26 cellular contexts compared by ENCODE assay signal in the genomic region with DNA sequence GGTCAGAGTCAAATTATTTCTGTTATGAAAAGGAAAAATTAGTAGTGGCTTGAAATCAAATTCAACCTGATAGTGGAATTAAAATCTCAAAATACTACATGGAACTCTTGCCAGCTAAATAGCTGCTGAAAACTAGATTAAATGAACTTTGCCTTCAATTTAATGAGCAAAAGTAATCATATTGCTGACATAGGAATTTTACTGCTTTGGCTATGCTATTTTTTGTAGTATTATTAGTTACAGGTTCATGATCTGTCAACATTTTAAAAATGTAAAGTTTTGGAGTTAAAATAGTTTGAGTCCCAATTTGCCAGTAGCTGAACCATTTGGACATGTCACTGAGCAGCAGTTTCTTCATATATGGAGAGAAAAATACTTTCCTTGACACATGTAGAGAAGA.
"Had no signal": no experiment of that assay in that cellular context is flagged by ENCODE, and none has a peak within 500 bp of the region (broad histone marks: within the 10 kb centered on the region; RNA-seq: fewer than 3 reads in every experiment).

No MANE protein-coding gene starts in this region.

- H3K9me3 ChIP-seq: colonic mucosa, esophagus muscularis mucosa, esophagus squamous epithelium, gastroesophageal sphincter had no signal

- H3K27me3 ChIP-seq: colonic mucosa, dorsolateral prefrontal cortex, esophagus muscularis mucosa, esophagus squamous epithelium, foreskin keratinocyte, gastrocnemius medialis, gastroesophageal sphincter, heart left ventricle, heart right ventricle had no signal

- ATAC-seq: effector memory CD8-positive, alpha-beta T cell; esophagus mucosa; foreskin keratinocyte; gastrocnemius medialis; gastroesophageal sphincter; heart left ventricle; heart right ventricle had no signal

- DNase-seq: colonic mucosa; cortex of kidney; dermis blood vessel endothelial cell; dorsolateral prefrontal cortex; effector CD4-positive, alpha-beta T cell; effector CD8-positive, alpha-beta T cell; effector memory CD4-positive, alpha-beta T cell; effector memory CD8-positive, alpha-beta T cell; endodermal cell; erythroblast; esophagus squamous epithelium; foreskin fibroblast; foreskin keratinocyte; foreskin melanocyte; gastrocnemius medialis; glutamatergic neuron; head of caudate nucleus; heart left ventricle; heart right ventricle had no signal

- H3K27ac ChIP-seq: colonic mucosa, coronary artery, dorsolateral prefrontal cortex, epithelial cell of prostate, esophagus muscularis mucosa, esophagus squamous epithelium, foreskin keratinocyte, gastrocnemius medialis, gastroesophageal sphincter, heart left ventricle, heart right ventricle had no signal

- FAIRE-seq: endothelial cell of umbilical vein, frontal cortex had no signal

- H3K36me3 ChIP-seq: colonic mucosa, esophagus muscularis mucosa, esophagus squamous epithelium, gastrocnemius medialis, gastroesophageal sphincter, heart left ventricle, heart right ventricle had no signal

- H3K4me1 ChIP-seq: colonic mucosa, esophagus muscularis mucosa, esophagus squamous epithelium, foreskin keratinocyte, gastrocnemius medialis, gastroesophageal sphincter, heart left ventricle, heart right ventricle had no signal

- H3K4me3 ChIP-seq: colonic mucosa, coronary artery, dorsolateral prefrontal cortex, esophagus muscularis mucosa, esophagus squamous epithelium, gastrocnemius medialis, gastroesophageal sphincter, heart left ventricle, heart right ventricle had no signal
